9 cellular contexts compared by ENCODE assay signal in genomic region chr1:246364415-246364941, GRCh38.
DNase-seq lines count a peak whose midpoint lies in the region; ATAC-seq and TF ChIP-seq lines count a peak whose summit lies in the region.
"Had no signal": no experiment of that assay in that cellular context is flagged by ENCODE, and none has a peak within 500 bp of the region (broad histone marks: within the 10 kb centered on the region; RNA-seq: fewer than 3 reads in every experiment).

No MANE protein-coding gene starts in this region.

- TF ChIP-seq POLR2A in thyroid gland (IDR thresholded peaks at IDR 0.05): no peak

- ATAC-seq in GM19043 (IDR thresholded peaks at IDR 0.05; ENCODE audit: low read depth, unreplicated experiment) (peak; percentile 63), HG02852 (IDR thresholded peaks at IDR 0.05; ENCODE audit: unreplicated experiment) (peak; percentile 84), HG02970 (IDR thresholded peaks at IDR 0.05; ENCODE audit: low FRiP score, unreplicated experiment) (no peak), heart right ventricle (no peak)
- ATAC-seq: naive thymus-derived CD8-positive, alpha-beta T cell had no signal

- H3K4me1 ChIP-seq in thyroid gland: no peaks in the 10 kb centered on the region
- H3K4me1 ChIP-seq in heart right ventricle: no peaks in the 10 kb centered on the region

- TF ChIP-seq CTCF in GM13977 (IDR thresholded peaks at IDR 0.05; ENCODE audit: extremely low read depth, insufficient read depth, missing control alignments): no peak
- TF ChIP-seq CTCF in thyroid gland (IDR thresholded peaks at IDR 0.05): no peak
- no peak for TF ChIP-seq CTCF in heart right ventricle (IDR thresholded peaks at IDR 0.05)

- H3K36me3 ChIP-seq in thyroid gland (no peaks in the 10 kb centered on the region), heart right ventricle (no peaks in the 10 kb centered on the region)

- H3K27ac ChIP-seq in thyroid gland: no peak overlapping the region
- H3K27ac ChIP-seq in heart right ventricle: no peak overlapping the region

- H3K27me3 ChIP-seq in thyroid gland: no peaks in the 10 kb centered on the region
- no peaks in the 10 kb centered on the region for H3K27me3 ChIP-seq in heart right ventricle

- peak; percentile 59 for DNase-seq in GM13977 (ENCODE audit: low spot score)
- DNase-seq in NCI-H2107 treated with DMSO at 0.1 percent for 48 hours (lab: John Stamatoyannopoulos, UW; ENCODE audit: unreplicated experiment): peak; percentile 89
- DNase-seq in thyroid gland: no peak
- DNase-seq in heart right ventricle: no peak
- no peak for DNase-seq in activated effector memory CD4-positive, alpha-beta T cell treated with Interleukin-2 at 50 U/mL for 16 hours
- DNase-seq: naive thymus-derived CD8-positive, alpha-beta T cell had no signal

- intact Hi-C loops in thyroid gland (cut with DNase I): no loop called here
- intact Hi-C loops in heart right ventricle (cut with DNase I): no loop called here

- 91 to 92% methylated on average over 6 of the region's 6 CpGs for WGBS in thyroid gland, 2 donors
- WGBS in heart right ventricle, 2 donors: 96 to 98% methylated on average over 6 of the region's 6 CpGs

- in situ Hi-C loops in GM13977 (cut with MboI; ENCODE audit: low pct_unique_long_range_greater_than_20kb, low sequenced_read_pairs, unreplicated experiment): no loop called here

- no peak overlapping the region for H3K4me3 ChIP-seq in thyroid gland (replicated peaks in 1 of 3)
- H3K4me3 ChIP-seq in heart right ventricle: no peak overlapping the region

- H3K9me3 ChIP-seq in thyroid gland (no peaks in the 10 kb centered on the region), heart right ventricle (peaks cover 0 to 24% (median 0%) of the 10 kb centered on the region in 11 donors)

Comparison
In these comparisons a context has a peak if more than half of its experiments do, and no peak if none do; other contexts are left out.
1. DNase-seq: peak in GM13977 (single experiment) and NCI-H2107 treated with DMSO at 0.1 percent for 48 hours (single experiment); none in thyroid gland (0 of 2), heart right ventricle (0 of 2) and activated effector memory CD4-positive, alpha-beta T cell treated with Interleukin-2 at 50 U/mL for 16 hours (single experiment).
2. ATAC-seq: peak in GM19043 (single experiment) and HG02852 (single experiment); none in HG02970 (single experiment) and heart right ventricle (0 of 8).